ENCODE assay signal across 19 cellular contexts in the genomic region with DNA sequence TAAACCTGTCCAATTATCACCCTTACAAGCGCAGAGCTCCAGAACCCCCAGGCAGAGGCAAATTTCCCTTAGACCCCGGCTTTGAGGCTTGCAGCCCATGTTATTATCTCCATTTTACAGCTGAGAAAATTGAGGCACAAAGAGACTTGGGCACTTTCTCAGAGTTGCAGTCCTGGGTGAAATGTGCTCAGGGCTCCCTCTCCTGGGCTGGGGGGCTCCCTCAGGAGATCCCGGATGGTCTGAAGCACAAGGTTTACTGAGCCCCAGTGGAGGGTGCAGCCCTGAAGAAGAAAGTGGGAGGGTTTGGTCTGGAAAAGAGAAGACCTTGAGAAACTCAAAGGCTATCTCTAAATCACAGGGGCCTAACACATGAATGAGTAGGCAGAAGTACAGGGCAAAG.
"Had no signal": no experiment of that assay in that cellular context is flagged by ENCODE, and none has a peak within 500 bp of the region (broad histone marks: within the 10 kb centered on the region; RNA-seq: fewer than 3 reads in every experiment).

No MANE protein-coding gene starts in this region.

- H3K36me3 Mint-ChIP-seq: naive B cell; stimulated activated effector memory CD8-positive, alpha-beta T cell treated with anti-CD3 and anti-CD28 coated beads, Interleukin-12 subunit alpha, Interleukin-12 subunit beta, amount 100 ng/mL, for 72 hours had no signal

- H3K9me3 Mint-ChIP-seq: dendritic cell treated with granulocyte-macrophage colony-stimulating factor and Interleukin-4, amounts not matched to agents 40 ng/mL and 50 ng/mL, for 4 days; stimulated activated effector memory CD8-positive, alpha-beta T cell treated with anti-CD3 and anti-CD28 coated beads, Interleukin-12 subunit alpha, Interleukin-12 subunit beta, amount 100 ng/mL, for 72 hours had no signal

- H3K4me1 ChIP-seq: uterus had no signal

- H3K4me3 ChIP-seq: ovary, thyroid gland, uterus had no signal

- H3K36me3 ChIP-seq: heart left ventricle, ovary, suprapubic skin, thyroid gland, upper lobe of left lung, uterus had no signal

- H3K27ac ChIP-seq: heart left ventricle, ovary, suprapubic skin, thyroid gland, upper lobe of left lung, uterus had no signal

- H3K27me3 ChIP-seq: ovary, thyroid gland, uterus had no signal

- DNase-seq: erythroblast; foreskin melanocyte; heart left ventricle; hippocampal formation; left colon; mesendoderm; naive B cell; ovary; right cardiac atrium; stimulated activated CD4-positive, alpha-beta T cell treated with anti-CD3 and anti-CD28 coated beads, Interleukin-4, amount 100 ng/mL, for 1 hour; stimulated activated CD8-positive, alpha-beta memory T cell treated with anti-CD3 and anti-CD28 coated beads, Interleukin-4, amount 100 ng/mL, for 48 hours; stimulated activated naive CD8-positive, alpha-beta T cell treated with anti-CD3 and anti-CD28 coated beads, Interleukin-15, Interleukin-2, amounts not matched to agents 100 U/mL and 50 U/mL, for 24 hours; thyroid gland; upper lobe of left lung; uterus had no signal

- ATAC-seq: stimulated activated effector memory CD8-positive, alpha-beta T cell treated with anti-CD3 and anti-CD28 coated beads, Interleukin-12 subunit alpha, Interleukin-12 subunit beta, amount 100 ng/mL, for 72 hours; stimulated activated naive CD8-positive, alpha-beta T cell treated with anti-CD3 and anti-CD28 coated beads, Interleukin-15, Interleukin-2, amounts not matched to agents 100 U/mL and 50 U/mL, for 24 hours had no signal

- H3K4me3 Mint-ChIP-seq: dendritic cell treated with granulocyte-macrophage colony-stimulating factor and Interleukin-4, amounts not matched to agents 40 ng/mL and 50 ng/mL, for 4 days; stimulated activated effector memory CD8-positive, alpha-beta T cell treated with anti-CD3 and anti-CD28 coated beads, Interleukin-12 subunit alpha, Interleukin-12 subunit beta, amount 100 ng/mL, for 72 hours had no signal

- H3K27ac Mint-ChIP-seq: dendritic cell treated with granulocyte-macrophage colony-stimulating factor and Interleukin-4, amounts not matched to agents 40 ng/mL and 50 ng/mL, for 4 days; naive B cell; progenitor cell of endocrine pancreas; stimulated activated effector memory CD8-positive, alpha-beta T cell treated with anti-CD3 and anti-CD28 coated beads, Interleukin-12 subunit alpha, Interleukin-12 subunit beta, amount 100 ng/mL, for 72 hours had no signal

- H3K4me1 Mint-ChIP-seq: stimulated activated effector memory CD8-positive, alpha-beta T cell treated with anti-CD3 and anti-CD28 coated beads, Interleukin-12 subunit alpha, Interleukin-12 subunit beta, amount 100 ng/mL, for 72 hours had no signal
